12 cellular contexts compared by ENCODE assay signal in the genomic region with DNA sequence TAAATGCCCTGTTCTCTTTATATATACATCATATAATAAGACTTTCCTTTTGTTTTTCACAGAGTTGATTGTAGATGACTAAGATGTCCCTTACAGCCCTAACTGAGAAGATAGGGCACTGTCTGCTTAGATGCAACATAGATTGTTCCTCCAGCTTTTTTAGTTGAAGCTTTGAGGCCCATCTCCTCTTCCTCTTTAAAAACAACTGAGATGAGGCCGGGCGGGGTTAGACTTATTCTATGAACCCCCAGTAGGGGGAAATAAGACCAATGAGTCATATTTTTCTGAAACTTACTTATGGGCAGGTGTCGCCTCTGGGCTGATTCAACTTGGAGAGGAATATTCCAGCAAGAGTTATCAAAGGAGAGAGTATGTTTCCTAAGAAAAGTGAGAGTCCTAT.
DNase-seq lines count a peak whose midpoint lies in the region; ATAC-seq and TF ChIP-seq lines count a peak whose summit lies in the region.
"Had no signal": no experiment of that assay in that cellular context is flagged by ENCODE, and none has a peak within 500 bp of the region (broad histone marks: within the 10 kb centered on the region; RNA-seq: fewer than 3 reads in every experiment).

No MANE protein-coding gene starts in this region.

- DNase-seq in CD4-positive, alpha-beta T cell, result peak in 1 of 10 experiments; percentile 26
- DNase-seq in activated T-cell treated with anti-CD3 and anti-CD28 coated beads, Interleukin-2, amount 50 U/mL, for 4 hours, result no peak
- DNase-seq in NCI-H748 treated with DMSO at 0.1 percent for 48 hours (lab: John Stamatoyannopoulos, UW), result no peak
- no peak for DNase-seq in AG08395 (ENCODE audit: low spot score)
- no peak for DNase-seq in iPS-NIHi11 (ENCODE audit: low spot score)
- DNase-seq: effector CD8-positive, alpha-beta T cell; NCI-H2107 had no signal

- POLR2A ChIA-PET in CD4-positive, alpha-beta T cell (lab: Charles Lee), result interaction anchor here (3.3 kb wide), 1 partner anchor 20 kb away, joined by 30 read pairs; no protein-coding TSS in a partner anchor

- H3K27me3 ChIP-seq in CD4-positive, alpha-beta T cell (ENCODE audit: control insufficient read depth, insufficient read depth, low read length), result no peaks in the 10 kb centered on the region

- intact Hi-C loops in CD4-positive, alpha-beta T cell (cut with DNase I, micrococcal nuclease), result no loop called here

- H3K4me3 Mint-ChIP-seq in CD4-positive, alpha-beta T cell, result no peak overlapping the region
- H3K4me3 Mint-ChIP-seq in activated T-cell treated with anti-CD3 and anti-CD28 coated beads, Interleukin-2, amount 50 U/mL, for 4 hours, result no peak overlapping the region

- H3K27ac Mint-ChIP-seq in CD4-positive, alpha-beta T cell, result peak overlapping the region; percentile 50

- no peak for ATAC-seq in CD4-positive, alpha-beta T cell (ENCODE audit: poor library complexity)
- ATAC-seq in GM19035 (IDR thresholded peaks at IDR 0.05; ENCODE audit: unreplicated experiment), result peak; percentile 56
- peak; percentile 65 for ATAC-seq in HG03432 (IDR thresholded peaks at IDR 0.05; ENCODE audit: unreplicated experiment)
- ATAC-seq in activated T-cell treated with anti-CD3 and anti-CD28 coated beads, Interleukin-2, amount 50 U/mL, for 4 hours, result peak; percentile 54 to 64
- no peak for ATAC-seq in HG02840 (IDR thresholded peaks at IDR 0.05; ENCODE audit: low FRiP score, unreplicated experiment)
- ATAC-seq: SK-N-SH treated with all-trans-retinoic acid at 6 μM for 48 hours had no signal

- H3K9me3 ChIP-seq in CD4-positive, alpha-beta T cell (ENCODE audit: control insufficient read depth, low read length), result no peaks in the 10 kb centered on the region
- H3K9me3 ChIP-seq: thoracic aorta had no signal

- no peak overlapping the region for H3K27ac ChIP-seq in CD4-positive, alpha-beta T cell (ENCODE audit: low read depth, low read length)
- H3K27ac ChIP-seq: thoracic aorta had no signal

- CTCF ChIA-PET in CD4-positive, alpha-beta T cell (lab: Charles Lee), result no interaction called here

- peaks cover 23% of the 10 kb centered on the region for H3K4me1 Mint-ChIP-seq in CD4-positive, alpha-beta T cell (ENCODE audit: low read depth)
- peaks cover 29% of the 10 kb centered on the region for H3K4me1 Mint-ChIP-seq in activated T-cell treated with anti-CD3 and anti-CD28 coated beads, Interleukin-2, amount 50 U/mL, for 4 hours (ENCODE audit: low read depth)

- no peaks in the 10 kb centered on the region for H3K27me3 Mint-ChIP-seq in CD4-positive, alpha-beta T cell
- peaks cover 7% of the 10 kb centered on the region for H3K27me3 Mint-ChIP-seq in activated T-cell treated with anti-CD3 and anti-CD28 coated beads, Interleukin-2, amount 50 U/mL, for 4 hours (ENCODE audit: low read depth)

- H3K9me3 Mint-ChIP-seq in CD4-positive, alpha-beta T cell, result no peaks in the 10 kb centered on the region
- H3K9me3 Mint-ChIP-seq in activated T-cell treated with anti-CD3 and anti-CD28 coated beads, Interleukin-2, amount 50 U/mL, for 4 hours, result no peaks in the 10 kb centered on the region

- TF ChIP-seq CTCF in CD4-positive, alpha-beta T cell (IDR thresholded peaks at IDR 0.05), result no peak

- no peaks in the 10 kb centered on the region for H3K36me3 Mint-ChIP-seq in CD4-positive, alpha-beta T cell (ENCODE audit: low read depth)
- no peaks in the 10 kb centered on the region for H3K36me3 Mint-ChIP-seq in activated T-cell treated with anti-CD3 and anti-CD28 coated beads, Interleukin-2, amount 50 U/mL, for 4 hours (ENCODE audit: insufficient read depth)

Comparison
In these comparisons a context has a peak if more than half of its experiments do, and no peak if none do; other contexts are left out.
1. ATAC-seq: peak in GM19035 (single experiment), HG03432 (single experiment) and activated T-cell treated with anti-CD3 and anti-CD28 coated beads, Interleukin-2, amount 50 U/mL, for 4 hours (2 of 2); none in CD4-positive, alpha-beta T cell (single experiment) and HG02840 (single experiment).